In the genomic region with DNA sequence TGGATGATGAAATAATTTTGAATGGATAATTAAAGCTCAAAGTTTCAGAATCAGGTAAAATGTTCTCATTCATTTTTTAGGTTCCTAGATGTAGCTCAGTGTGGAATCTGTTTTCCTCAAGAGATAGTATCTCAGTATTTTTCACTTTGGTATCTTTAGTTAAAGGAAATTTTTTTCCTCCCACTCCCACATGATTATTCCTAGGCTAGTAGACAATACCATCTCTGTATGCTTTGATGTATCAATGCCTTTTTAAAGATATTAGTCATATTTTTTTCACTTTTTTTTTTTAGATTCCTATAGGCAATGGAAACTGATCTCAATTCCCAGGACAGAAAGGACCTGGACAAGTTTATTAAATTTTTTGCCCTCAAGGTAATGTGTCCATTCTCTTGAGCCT, we compare ENCODE assay signal across 1 cellular context.
TF ChIP-seq lines count a peak whose summit lies in the region.

No MANE protein-coding gene starts in this region.

TF ChIP-seq in K562, 482 proteins besides CTCF, POLR2A, EP300 and RAD21:
- TF ChIP-seq, protein P1, sequence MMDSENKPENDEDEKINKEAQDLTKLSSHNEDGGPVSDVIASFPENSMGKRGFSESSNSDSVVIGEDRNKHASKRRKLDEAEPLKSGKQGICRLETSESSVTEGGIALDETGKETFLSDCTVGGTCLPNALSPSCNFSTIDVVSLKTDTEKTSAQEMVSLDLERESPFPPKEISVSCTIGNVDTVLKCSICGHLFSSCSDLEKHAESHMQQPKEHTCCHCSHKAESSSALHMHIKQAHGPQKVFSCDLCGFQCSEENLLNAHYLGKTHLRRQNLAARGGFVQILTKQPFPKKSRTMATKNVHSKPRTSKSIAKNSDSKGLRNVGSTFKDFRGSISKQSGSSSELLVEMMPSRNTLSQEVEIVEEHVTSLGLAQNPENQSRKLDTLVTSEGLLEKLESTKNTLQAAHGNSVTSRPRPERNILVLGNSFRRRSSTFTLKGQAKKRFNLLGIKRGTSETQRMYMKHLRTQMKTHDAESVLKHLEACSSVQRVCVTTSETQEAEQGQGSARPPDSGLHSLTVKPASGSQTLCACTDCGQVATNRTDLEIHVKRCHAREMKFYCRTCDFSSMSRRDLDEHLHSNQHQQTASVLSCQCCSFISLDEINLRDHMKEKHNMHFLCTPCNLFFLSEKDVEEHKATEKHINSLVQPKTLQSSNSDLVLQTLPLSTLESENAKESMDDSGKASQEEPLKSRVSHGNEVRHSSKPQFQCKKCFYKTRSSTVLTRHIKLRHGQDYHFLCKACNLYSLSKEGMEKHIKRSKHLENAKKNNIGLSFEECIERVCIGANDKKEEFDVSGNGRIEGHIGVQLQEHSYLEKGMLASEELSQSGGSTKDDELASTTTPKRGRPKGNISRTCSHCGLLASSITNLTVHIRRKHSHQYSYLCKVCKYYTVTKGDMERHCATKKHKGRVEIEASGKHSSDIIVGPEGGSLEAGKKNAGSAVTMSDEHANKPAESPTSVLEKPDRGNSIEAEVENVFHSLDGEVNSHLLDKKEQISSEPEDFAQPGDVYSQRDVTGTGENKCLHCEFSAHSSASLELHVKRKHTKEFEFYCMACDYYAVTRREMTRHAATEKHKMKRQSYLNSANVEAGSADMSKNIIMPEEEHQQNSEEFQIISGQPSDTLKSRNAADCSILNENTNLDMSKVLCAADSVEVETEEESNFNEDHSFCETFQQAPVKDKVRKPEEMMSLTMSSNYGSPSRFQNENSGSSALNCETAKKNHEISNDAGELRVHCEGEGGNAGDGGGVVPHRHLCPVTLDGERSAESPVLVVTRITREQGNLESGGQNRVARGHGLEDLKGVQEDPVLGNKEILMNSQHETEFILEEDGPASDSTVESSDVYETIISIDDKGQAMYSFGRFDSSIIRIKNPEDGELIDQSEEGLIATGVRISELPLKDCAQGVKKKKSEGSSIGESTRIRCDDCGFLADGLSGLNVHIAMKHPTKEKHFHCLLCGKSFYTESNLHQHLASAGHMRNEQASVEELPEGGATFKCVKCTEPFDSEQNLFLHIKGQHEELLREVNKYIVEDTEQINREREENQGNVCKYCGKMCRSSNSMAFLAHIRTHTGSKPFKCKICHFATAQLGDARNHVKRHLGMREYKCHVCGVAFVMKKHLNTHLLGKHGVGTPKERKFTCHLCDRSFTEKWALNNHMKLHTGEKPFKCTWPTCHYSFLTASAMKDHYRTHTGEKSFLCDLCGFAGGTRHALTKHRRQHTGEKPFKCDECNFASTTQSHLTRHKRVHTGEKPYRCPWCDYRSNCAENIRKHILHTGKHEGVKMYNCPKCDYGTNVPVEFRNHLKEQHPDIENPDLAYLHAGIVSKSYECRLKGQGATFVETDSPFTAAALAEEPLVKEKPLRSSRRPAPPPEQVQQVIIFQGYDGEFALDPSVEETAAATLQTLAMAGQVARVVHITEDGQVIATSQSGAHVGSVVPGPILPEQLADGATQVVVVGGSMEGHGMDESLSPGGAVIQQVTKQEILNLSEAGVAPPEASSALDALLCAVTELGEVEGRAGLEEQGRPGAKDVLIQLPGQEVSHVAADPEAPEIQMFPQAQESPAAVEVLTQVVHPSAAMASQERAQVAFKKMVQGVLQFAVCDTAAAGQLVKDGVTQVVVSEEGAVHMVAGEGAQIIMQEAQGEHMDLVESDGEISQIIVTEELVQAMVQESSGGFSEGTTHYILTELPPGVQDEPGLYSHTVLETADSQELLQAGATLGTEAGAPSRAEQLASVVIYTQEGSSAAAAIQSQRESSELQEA (IDR thresholded peaks at IDR 0.05; ENCODE audit: low read depth), result no peak
- no peak for TF ChIP-seq TBL1XR1 (IDR thresholded peaks at IDR 0.05; ENCODE audit: low read length in 2 of 2)
- no peak for TF ChIP-seq ZNF324 (CRISPR knock-in tag; IDR thresholded peaks at IDR 0.05)
- TF ChIP-seq PHB (CRISPR knock-in tag; IDR thresholded peaks at IDR 0.05), result no peak
- TF ChIP-seq, protein P2, sequence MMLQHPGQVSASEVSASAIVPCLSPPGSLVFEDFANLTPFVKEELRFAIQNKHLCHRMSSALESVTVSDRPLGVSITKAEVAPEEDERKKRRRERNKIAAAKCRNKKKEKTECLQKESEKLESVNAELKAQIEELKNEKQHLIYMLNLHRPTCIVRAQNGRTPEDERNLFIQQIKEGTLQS (IDR thresholded peaks at IDR 0.05), result peak; percentile 31; the same call in 1 of the 2 replicates
- TF ChIP-seq, protein P2 (CRISPR knock-in tag; conservative IDR thresholded peaks at IDR 0.05), result no peak
TF ChIP-seq in K562: peak in this region for 1.
